Comparison of ENCODE assay signal across 31 cellular contexts in the genomic region with DNA sequence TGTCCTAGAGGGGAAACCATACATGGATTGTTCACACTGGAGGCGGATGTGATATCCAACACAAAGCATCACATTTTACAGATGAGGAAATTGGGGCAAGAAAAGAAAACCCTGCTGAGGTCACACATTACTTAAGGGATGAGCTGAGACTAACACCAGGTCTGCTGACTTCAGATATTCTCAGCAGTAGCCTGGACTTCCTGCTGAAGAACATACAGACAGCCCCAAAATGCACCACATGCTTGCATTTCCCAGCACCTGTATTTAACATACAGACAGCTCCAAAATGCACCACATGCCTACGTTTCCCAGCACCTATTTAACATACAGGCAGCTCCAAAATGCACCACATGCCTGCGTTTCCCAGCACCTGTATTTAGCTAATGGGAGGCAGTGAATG. TPM values are rescaled to one million over a fixed set of nuclear protein-coding genes. Genes with fewer than 3 reads are reported as not detected.
DNase-seq lines count a peak whose midpoint lies in the region; ATAC-seq and TF ChIP-seq lines count a peak whose summit lies in the region.
"Had no signal": no experiment of that assay in that cellular context is flagged by ENCODE, and none has a peak within 500 bp of the region (broad histone marks: within the 10 kb centered on the region; RNA-seq: fewer than 3 reads in every experiment).

No MANE protein-coding gene starts in this region.

- no peak overlapping the region for H3K27ac ChIP-seq in RWPE1
- H3K27ac ChIP-seq: HL-60, upper lobe of right lung had no signal

- H3K27ac Mint-ChIP-seq in activated T-cell treated with anti-CD3 and anti-CD28 coated beads, Interleukin-2, amount 50 U/mL, for 72 hours: peak overlapping the region; percentile 69
- H3K27ac Mint-ChIP-seq in T-helper 1 cell treated with Interleukin-12 subunit alpha and Interleukin-12 subunit beta and Interleukin-4 antibody, amounts not matched to agents 30 μg/mL and 1 μg/mL, for 36 hours: peak overlapping the region; percentile 85
- peak overlapping the region; percentile 73 for H3K27ac Mint-ChIP-seq in activated naive CD8-positive, alpha-beta T cell treated with anti-CD3 and anti-CD28 coated beads, Interleukin-2, amount 50 U/mL, for 24 hours
- peak overlapping the region; percentile 91 for H3K27ac Mint-ChIP-seq in stimulated activated effector memory CD8-positive, alpha-beta T cell treated with anti-CD3 and anti-CD28 coated beads, Interleukin-12 subunit alpha, Interleukin-12 subunit beta, amount 100 ng/mL, for 72 hours

- H3K27me3 Mint-ChIP-seq in activated T-cell treated with anti-CD3 and anti-CD28 coated beads, Interleukin-2, amount 50 U/mL, for 72 hours (ENCODE audit: low read depth): no peaks in the 10 kb centered on the region
- H3K27me3 Mint-ChIP-seq in T-helper 1 cell treated with Interleukin-12 subunit alpha and Interleukin-12 subunit beta and Interleukin-4 antibody, amounts not matched to agents 30 μg/mL and 1 μg/mL, for 36 hours (ENCODE audit: low read depth): no peaks in the 10 kb centered on the region
- no peaks in the 10 kb centered on the region for H3K27me3 Mint-ChIP-seq in activated naive CD8-positive, alpha-beta T cell treated with anti-CD3 and anti-CD28 coated beads, Interleukin-2, amount 50 U/mL, for 24 hours

- CTCF ChIA-PET in RWPE1 (lab: Yijun Ruan, JAX): no interaction called here

- H3K9me3 Mint-ChIP-seq in activated T-cell treated with anti-CD3 and anti-CD28 coated beads, Interleukin-2, amount 50 U/mL, for 72 hours: peaks cover 0 to 3% of the 10 kb centered on the region in 2 donors
- no peaks in the 10 kb centered on the region for H3K9me3 Mint-ChIP-seq in T-helper 1 cell treated with Interleukin-12 subunit alpha and Interleukin-12 subunit beta and Interleukin-4 antibody, amounts not matched to agents 30 μg/mL and 1 μg/mL, for 36 hours
- H3K9me3 Mint-ChIP-seq in activated naive CD8-positive, alpha-beta T cell treated with anti-CD3 and anti-CD28 coated beads, Interleukin-2, amount 50 U/mL, for 24 hours: no peaks in the 10 kb centered on the region
- no peaks in the 10 kb centered on the region for H3K9me3 Mint-ChIP-seq in stimulated activated effector memory CD8-positive, alpha-beta T cell treated with anti-CD3 and anti-CD28 coated beads, Interleukin-12 subunit alpha, Interleukin-12 subunit beta, amount 100 ng/mL, for 72 hours

- POLR2A ChIA-PET in RWPE1 (lab: Yijun Ruan, JAX; ENCODE audit: low non-redundant PET): no interaction called here

- no peak for TF ChIP-seq CTCF in RWPE1 (conservative IDR thresholded peaks at IDR 0.05; ENCODE audit: low read depth)

- H3K4me1 Mint-ChIP-seq in activated T-cell treated with anti-CD3 and anti-CD28 coated beads, Interleukin-2, amount 50 U/mL, for 72 hours (ENCODE audit: low read depth): peaks cover 91% of the 10 kb centered on the region
- H3K4me1 Mint-ChIP-seq in T-helper 1 cell treated with Interleukin-12 subunit alpha and Interleukin-12 subunit beta and Interleukin-4 antibody, amounts not matched to agents 30 μg/mL and 1 μg/mL, for 36 hours (ENCODE audit: low read depth): peaks cover 74% of the 10 kb centered on the region
- peaks cover 90% of the 10 kb centered on the region for H3K4me1 Mint-ChIP-seq in activated naive CD8-positive, alpha-beta T cell treated with anti-CD3 and anti-CD28 coated beads, Interleukin-2, amount 50 U/mL, for 24 hours
- H3K4me1 Mint-ChIP-seq in stimulated activated effector memory CD8-positive, alpha-beta T cell treated with anti-CD3 and anti-CD28 coated beads, Interleukin-12 subunit alpha, Interleukin-12 subunit beta, amount 100 ng/mL, for 72 hours: peaks cover 74% of the 10 kb centered on the region

- peak in 1 of 2 donors; percentile 45 for ATAC-seq in activated T-cell treated with anti-CD3 and anti-CD28 coated beads, Interleukin-2, amount 50 U/mL, for 72 hours (replicated peaks in 1 of 2)
- ATAC-seq in activated naive CD8-positive, alpha-beta T cell treated with anti-CD3 and anti-CD28 coated beads, Interleukin-2, amount 50 U/mL, for 24 hours: peak; percentile 16
- peak; percentile 61 for ATAC-seq in stimulated activated effector memory CD8-positive, alpha-beta T cell treated with anti-CD3 and anti-CD28 coated beads, Interleukin-12 subunit alpha, Interleukin-12 subunit beta, amount 100 ng/mL, for 72 hours
- no peak for ATAC-seq in HG03520 (IDR thresholded peaks at IDR 0.05; ENCODE audit: unreplicated experiment)
- ATAC-seq: HepG2, left cardiac atrium had no signal

- DNase-seq in activated T-cell treated with anti-CD3 and anti-CD28 coated beads, Interleukin-2, amount 50 U/mL, for 72 hours: no peak
- DNase-seq in activated T-cell treated with anti-CD3 and anti-CD28 coated beads, Interleukin-2, amount 50 U/mL, for 1 hour: no peak
- DNase-seq in activated naive CD8-positive, alpha-beta T cell treated with anti-CD3 and anti-CD28 coated beads, Interleukin-2, amount 50 U/mL, for 24 hours: no peak
- DNase-seq in stimulated activated effector memory CD8-positive, alpha-beta T cell treated with anti-CD3 and anti-CD28 coated beads, Interleukin-12 subunit alpha, Interleukin-12 subunit beta, amount 100 ng/mL, for 72 hours (ENCODE audit: low spot score in 2 of 2): peak in 1 of 2 donors; percentile 49
- no peak for DNase-seq in NCI-H748 (lab: John Stamatoyannopoulos, UW; ENCODE audit: unreplicated experiment)
- no peak for DNase-seq in RWPE1 (ENCODE audit: low spot score)
- DNase-seq: ACHN; activated CD8-positive, alpha-beta memory T cell treated with anti-CD3 and anti-CD28 coated beads, Interleukin-2, amount 50 U/mL, for 48 hours; Calu3; cerebellar nuclear complex; erythroblast; heart left ventricle; left cardiac atrium; mammary epithelial cell; NCI-H1092; NCI-H187; NCI-H2171 treated with DMSO at 0.1 percent for 48 hours; NCI-H526; nucleus accumbens; stimulated activated CD8-positive, alpha-beta memory T cell treated with anti-CD3 and anti-CD28 coated beads, Interleukin-4, amount 100 ng/mL, for 48 hours; substantia nigra; upper lobe of right lung had no signal

- peak overlapping the region in 1 of 2 donors; percentile 22 for H3K4me3 Mint-ChIP-seq in activated T-cell treated with anti-CD3 and anti-CD28 coated beads, Interleukin-2, amount 50 U/mL, for 72 hours
- peak overlapping the region; percentile 77 for H3K4me3 Mint-ChIP-seq in T-helper 1 cell treated with Interleukin-12 subunit alpha and Interleukin-12 subunit beta and Interleukin-4 antibody, amounts not matched to agents 30 μg/mL and 1 μg/mL, for 36 hours
- H3K4me3 Mint-ChIP-seq in activated naive CD8-positive, alpha-beta T cell treated with anti-CD3 and anti-CD28 coated beads, Interleukin-2, amount 50 U/mL, for 24 hours: no peak overlapping the region
- no peak overlapping the region for H3K4me3 Mint-ChIP-seq in stimulated activated effector memory CD8-positive, alpha-beta T cell treated with anti-CD3 and anti-CD28 coated beads, Interleukin-12 subunit alpha, Interleukin-12 subunit beta, amount 100 ng/mL, for 72 hours

- H3K36me3 Mint-ChIP-seq in activated T-cell treated with anti-CD3 and anti-CD28 coated beads, Interleukin-2, amount 50 U/mL, for 72 hours (ENCODE audit: insufficient read depth in 2 of 2): peaks cover 6 to 13% of the 10 kb centered on the region in 2 donors
- peaks cover 42% of the 10 kb centered on the region for H3K36me3 Mint-ChIP-seq in T-helper 1 cell treated with Interleukin-12 subunit alpha and Interleukin-12 subunit beta and Interleukin-4 antibody, amounts not matched to agents 30 μg/mL and 1 μg/mL, for 36 hours (ENCODE audit: low read depth)
- H3K36me3 Mint-ChIP-seq in activated naive CD8-positive, alpha-beta T cell treated with anti-CD3 and anti-CD28 coated beads, Interleukin-2, amount 50 U/mL, for 24 hours (ENCODE audit: low read depth): peaks cover 22% of the 10 kb centered on the region
- H3K36me3 Mint-ChIP-seq in stimulated activated effector memory CD8-positive, alpha-beta T cell treated with anti-CD3 and anti-CD28 coated beads, Interleukin-12 subunit alpha, Interleukin-12 subunit beta, amount 100 ng/mL, for 72 hours: peaks cover 54% of the 10 kb centered on the region

RNA-seq across cellular contexts. Expression of a gene that starts 11.2 kb away (rescaled TPM):
- 10 to 100 TPM; 43.5 to 50.5 TPM for total RNA-seq in activated T-cell treated with anti-CD3 and anti-CD28 coated beads, Interleukin-2, amount 50 U/mL, for 72 hours
- total RNA-seq: Calu3, fibroblast of villous mesenchyme, HepG2, mammary epithelial cell, RPMI7951 had no signal

RNA-seq across cellular contexts. Expression of a gene that starts 32.0 kb away (rescaled TPM):
- 1 to 10 TPM; 5.5 to 9.3 TPM for total RNA-seq in activated T-cell treated with anti-CD3 and anti-CD28 coated beads, Interleukin-2, amount 50 U/mL, for 72 hours
- total RNA-seq: Calu3, fibroblast of villous mesenchyme, HepG2, mammary epithelial cell, RPMI7951, SK-MEL-5 had no signal

RNA-seq across cellular contexts. Expression of a gene that starts 51.8 kb away (rescaled TPM):
- not detected for total RNA-seq in activated T-cell treated with anti-CD3 and anti-CD28 coated beads, Interleukin-2, amount 50 U/mL, for 72 hours
- total RNA-seq: HepG2; pulmonary artery endothelial cell; RPMI7951; T-helper 1 cell treated with Interleukin-12 subunit alpha and Interleukin-12 subunit beta and Interleukin-4 antibody, amounts not matched to agents 30 ng/mL and 1 ng/mL, for 36 hours had no signal

RNA-seq across cellular contexts. Expression of a gene that starts 52.2 kb away (rescaled TPM):
- total RNA-seq in activated T-cell treated with anti-CD3 and anti-CD28 coated beads, Interleukin-2, amount 50 U/mL, for 72 hours: under 1 TPM; 0.24 to 0.30 TPM
- total RNA-seq: fibroblast of villous mesenchyme; HepG2; mammary epithelial cell; pulmonary artery endothelial cell; RPMI7951; SK-MEL-5; T-helper 1 cell treated with Interleukin-12 subunit alpha and Interleukin-12 subunit beta and Interleukin-4 antibody, amounts not matched to agents 30 ng/mL and 1 ng/mL, for 36 hours had no signal
